ENCODE assay signal across 8 cellular contexts in the genomic region with DNA sequence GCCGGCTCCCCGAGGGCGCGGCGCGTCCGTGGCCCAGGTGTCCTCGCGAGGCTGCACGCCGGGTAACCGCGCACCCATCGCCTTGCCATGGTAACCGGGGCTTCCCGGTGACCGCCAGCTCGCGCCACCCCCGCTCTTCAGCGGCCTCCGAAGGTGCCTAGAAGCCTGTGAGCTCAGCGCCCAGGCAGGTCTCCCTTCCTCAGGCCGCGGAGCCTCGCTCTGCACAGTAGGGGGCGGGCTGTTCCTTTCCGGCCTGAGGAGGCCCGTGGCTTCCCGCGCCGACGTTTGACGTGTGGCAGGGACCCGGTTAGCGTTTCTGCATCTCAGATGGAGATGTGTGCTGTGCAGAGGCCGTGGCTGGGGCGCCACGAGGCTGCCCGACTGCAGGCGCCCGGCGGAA.
DNase-seq lines count a peak whose midpoint lies in the region; ATAC-seq, FAIRE-seq and TF ChIP-seq lines count a peak whose summit lies in the region.

No MANE protein-coding gene starts in this region.

- H3K27me3 Mint-ChIP-seq in GM23338 (ENCODE audit: insufficient read depth, low read depth, poor library complexity) = peaks cover 13% of the 10 kb centered on the region
- peaks cover 2% of the 10 kb centered on the region; the same call in 1 of the 2 replicates for H3K27me3 Mint-ChIP-seq in WTC11 (ENCODE audit: low read depth)

- peak overlapping the region; percentile 78; the same call in 1 of the 2 replicates for H2AFZ ChIP-seq in GM23338
- H2AFZ ChIP-seq in H1 (ENCODE audit: low read length) = peak overlapping the region; percentile 65; the same call in 1 of the 2 replicates

- no peak overlapping the region for H3K4ac ChIP-seq in H1 (replicated peaks; ENCODE audit: insufficient read length, low read depth, low read length)

- peaks cover 34% of the 10 kb centered on the region for H3K36me3 Mint-ChIP-seq in GM23338 (ENCODE audit: low read depth)
- H3K36me3 Mint-ChIP-seq in WTC11 = peaks cover 18% of the 10 kb centered on the region

- TF ChIP-seq EP300 in H1 (IDR thresholded peaks at IDR 0.05; ENCODE audit: borderline replicate concordance in 1 of 2, low read depth in 2 of 2, low read length in 2 of 2) = no peak

- no peak overlapping the region for H3K18ac ChIP-seq in H1 (ENCODE audit: extremely low read depth, low read length)

- no peak overlapping the region for H3K23ac ChIP-seq in H1 (ENCODE audit: insufficient read length)

- H2BK5ac ChIP-seq in H1 (ENCODE audit: low read depth, low read length) = no peak overlapping the region

- WGBS in H1 (ENCODE audit: extremely low coverage in 1 of 2, insufficient coverage in 1 of 2, insufficient read length in 1 of 2, insufficient replicate concordance in 2 of 2, low coverage in 1 of 2, low lambda C conversion rate in 2 of 2, missing lambda C conversion rate in 1 of 2), 2 experiments = 35% methylated on average over 29 of the region's 43 CpGs; no CpG with 5 or more reads in 1 of the 2 experiments

- POLR2A ChIA-PET in WTC11 (lab: Charles Lee) (no interaction called here), H1 (lab: Charles Lee; ENCODE audit: partially characterized antibody) (no interaction called here)

- H4K8ac ChIP-seq in H1 (ENCODE audit: extremely low read depth, insufficient read depth, low read length) = peak overlapping the region; percentile 57; the same call in 1 of the 2 replicates

- H3F3A ChIP-seq in GM23338 (replicated peaks; ENCODE audit: low read depth) = no peaks in the 10 kb centered on the region

- H3K79me1 ChIP-seq in H1 (ENCODE audit: low read depth, low read length) = no peaks in the 10 kb centered on the region

- H3K79me2 ChIP-seq in GM23338 (replicated peaks; ENCODE audit: insufficient read depth) (no peaks in the 10 kb centered on the region), H1 (ENCODE audit: control insufficient read depth in 1 of 2, insufficient read depth in 2 of 2, low read length in 2 of 2) (no peaks in the 10 kb centered on the region)

- H3K4me1 Mint-ChIP-seq in GM23338 = no peaks in the 10 kb centered on the region
- H3K4me1 Mint-ChIP-seq in WTC11 = peaks cover 20% of the 10 kb centered on the region

- no peak overlapping the region for H3K27ac Mint-ChIP-seq in GM23338
- H3K27ac Mint-ChIP-seq in WTC11 = no peak overlapping the region

- no peak for TF ChIP-seq POLR2A in H1 (IDR thresholded peaks at IDR 0.05; ENCODE audit: control extremely low read depth in 1 of 2, low read depth in 2 of 2, low read length in 2 of 2)
- TF ChIP-seq POLR2A in gastrocnemius medialis (IDR thresholded peaks at IDR 0.05) = no peak

- H4K5ac ChIP-seq in H1 (ENCODE audit: insufficient read length, low read depth, low read length) = no peak overlapping the region

- H3K4me3 Mint-ChIP-seq in GM23338 = no peak overlapping the region
- H3K4me3 Mint-ChIP-seq in WTC11 = no peak overlapping the region

- H3K27me3 ChIP-seq in GM23338 (ENCODE audit: insufficient read depth) (no peaks in the 10 kb centered on the region), H1 (replicated peaks in 1 of 4; ENCODE audit: control insufficient read depth in 3 of 4, extremely low read depth in 1 of 4, insufficient read depth in 3 of 4, low read length in 3 of 4) (no peaks in the 10 kb centered on the region; a peak in 1 of 7 replicates), gastrocnemius medialis (no peaks in the 10 kb centered on the region)

- H3K36me3 ChIP-seq in GM23338 (ENCODE audit: insufficient read depth) (no peaks in the 10 kb centered on the region), H1 (ENCODE audit: control insufficient read depth in 2 of 4, insufficient read depth in 4 of 4, low read length in 3 of 4) (no peaks in the 10 kb centered on the region), gastrocnemius medialis (no peaks in the 10 kb centered on the region)

- peak; percentile 53 to 63 for TF ChIP-seq RAD21 in H1 (IDR thresholded peaks at IDR 0.05 in 1 of 2, conservative IDR thresholded peaks at IDR 0.05 in 1 of 2; ENCODE audit: low read depth in 2 of 2, low read length in 2 of 2)

- DNase-seq in GM23338 (ENCODE audit: low spot score) (peak; percentile 81), WTC11 (ENCODE audit: low spot score) (peak; percentile 72), H1 (ENCODE audit: low read depth in 1 of 2, low spot score in 2 of 2) (peak; percentile 39 to 82), gastrocnemius medialis (no peak), pons (ENCODE audit: low spot score) (no peak), GM19239 (ENCODE audit: insufficient read length, low spot score) (no peak)
- DNase-seq in stimulated activated CD4-positive, alpha-beta T cell treated with anti-CD3 and anti-CD28 coated beads, Interleukin-12 subunit alpha, Interleukin-12 subunit beta, amount 100 ng/mL, for 4 hours = peak; percentile 48

- TF ChIP-seq CTCF in GM23338 (conservative IDR thresholded peaks at IDR 0.05; ENCODE audit: low read depth in 2 of 2) (peak; percentile 35 to 66), WTC11 (IDR thresholded peaks at IDR 0.05) (no peak), H1 (IDR thresholded peaks at IDR 0.05; ENCODE audit: control extremely low read depth in 1 of 3, insufficient read depth in 1 of 3, low read depth in 1 of 3, low read length in 3 of 3) (peak; percentile 40 to 70 (median 66); a peak in 3 of 4 replicates), gastrocnemius medialis (IDR thresholded peaks at IDR 0.05 in 4 of 5, conservative IDR thresholded peaks at IDR 0.05 in 1 of 5) (no peak)

- H3K9me3 ChIP-seq in H1 (ENCODE audit: insufficient read depth in 2 of 2, low read depth in 1 of 2, low read length in 1 of 2) (peaks cover 6% of the 10 kb centered on the region in 2 experiments; a peak in 1 of 4 replicates), gastrocnemius medialis (peaks cover 0 to 6% (median 0%) of the 10 kb centered on the region in 3 donors)

- ATAC-seq in GM23338 (peak; percentile 50), WTC11 (peak; percentile 41), gastrocnemius medialis (no peak), SK-N-SH treated with all-trans-retinoic acid at 6 μM for 48 hours (no peak)

- no peak overlapping the region for H2BK120ac ChIP-seq in H1 (replicated peaks; ENCODE audit: low read depth, low read length)

- no peak overlapping the region for H2BK12ac ChIP-seq in H1 (ENCODE audit: low read depth, low read length)

- in situ Hi-C loops in gastrocnemius medialis (cut with MboI; ENCODE audit: low sequenced_read_pairs in 4 of 4) = loop anchor here in 1 of 4 donors (10.0 kb wide), 1 partner anchor 279 kb away; no protein-coding TSS in a partner anchor

- H2BK15ac ChIP-seq in H1 (ENCODE audit: low read length) = no peak overlapping the region

- H3K9ac ChIP-seq in H1 (replicated peaks in 1 of 4; ENCODE audit: extremely low read depth in 1 of 4, low read depth in 3 of 4, low read length in 3 of 4) = no peak overlapping the region

- no peak overlapping the region for H4K91ac ChIP-seq in H1 (replicated peaks; ENCODE audit: insufficient read length, low read length)

- FAIRE-seq in H1 (lab: Jason Lieb, UNC) = no peak
- no peak for FAIRE-seq in GM19239 (lab: Jason Lieb, UNC)

- CTCF ChIA-PET in WTC11 (lab: Charles Lee) = interaction anchor here (0.6 to 1.1 kb wide), 8 partner anchors 13 to 171 kb away, joined by 3 to 6 read pairs (median 3); a partner anchor contains a TSS
- CTCF ChIA-PET in H1 (lab: Charles Lee; ENCODE audit: partially characterized antibody) = interaction anchor here (0.7 to 1.6 kb wide), 8 partner anchors 13 to 185 kb away, joined by 3 to 9 read pairs (median 3); no protein-coding TSS in a partner anchor

- H3K9me3 Mint-ChIP-seq in GM23338 (peaks cover 84% of the 10 kb centered on the region), WTC11 (peaks cover 32% of the 10 kb centered on the region)

- no peak overlapping the region for H3K27ac ChIP-seq in GM23338 (ENCODE audit: low read depth)
- no peak overlapping the region for H3K27ac ChIP-seq in H1 (ENCODE audit: low read depth, low read length)
- H3K27ac ChIP-seq in gastrocnemius medialis = no peak overlapping the region

- no peak overlapping the region for H3K14ac ChIP-seq in H1 (ENCODE audit: insufficient read length)

- intact Hi-C loops in gastrocnemius medialis (cut with DNase I; ENCODE audit: low total_unique reads) = no loop called here

- H3K4me3 ChIP-seq in GM23338 (peak overlapping the region; percentile 41; the same call in 1 of the 2 replicates), H1 (ENCODE audit: extremely low read depth in 1 of 4, insufficient read depth in 2 of 4, low read depth in 3 of 4, low read length in 4 of 4) (peak overlapping the region in 2 of 4 experiments; percentile 5 to 45; a peak in 3 of 8 replicates), gastrocnemius medialis (no peak overlapping the region)

- no peaks in the 10 kb centered on the region for H3K23me2 ChIP-seq in H1 (ENCODE audit: low read depth, low read length)

- H2BK20ac ChIP-seq in H1 (ENCODE audit: low read length) = no peak overlapping the region

- H4K20me1 ChIP-seq in GM23338 (replicated peaks; ENCODE audit: insufficient read depth) (no peaks in the 10 kb centered on the region), H1 (replicated peaks in 1 of 2; ENCODE audit: control insufficient read depth in 1 of 2, insufficient read depth in 2 of 2, low read length in 2 of 2) (peaks cover 0 to 1% of the 10 kb centered on the region in 2 experiments)

- no peak overlapping the region for H2AK5ac ChIP-seq in H1 (ENCODE audit: low read depth, low read length)

- H3K9me2 ChIP-seq in GM23338 (ENCODE audit: insufficient read depth) = no peaks in the 10 kb centered on the region

- H3K4me2 ChIP-seq in GM23338 (peak overlapping the region; percentile 51; the same call in 1 of the 2 replicates), H1 (ENCODE audit: insufficient read depth in 1 of 2, low read depth in 2 of 2, low read length in 2 of 2) (peak overlapping the region; percentile 32 to 50; a peak in 3 of 4 replicates)

- no peak overlapping the region for H3K56ac ChIP-seq in H1 (replicated peaks; ENCODE audit: insufficient read length, low read depth, low read length)

- no peaks in the 10 kb centered on the region for H3K4me1 ChIP-seq in GM23338 (ENCODE audit: insufficient read depth)
- peaks cover 0 to 6% (median 2%) of the 10 kb centered on the region in 4 experiments; a peak in 3 of 7 replicates for H3K4me1 ChIP-seq in H1 (replicated peaks in 1 of 4; ENCODE audit: control insufficient read depth in 3 of 4, insufficient read depth in 4 of 4, low read length in 3 of 4)
- peaks cover 0 to 4% of the 10 kb centered on the region in 2 donors for H3K4me1 ChIP-seq in gastrocnemius medialis

TF ChIP-seq in GM23338, 12 proteins besides CTCF, POLR2A, EP300 and RAD21 (continues in another document):
- TF ChIP-seq POLR2AphosphoS5 (IDR thresholded peaks at IDR 0.05; ENCODE audit: low read depth) (no peak), JUNB (IDR thresholded peaks at IDR 0.05; ENCODE audit: unreplicated experiment) (no peak)

TF ChIP-seq in WTC11, 78 proteins besides CTCF, POLR2A, EP300 and RAD21:
- TF ChIP-seq RORB (CRISPR knock-in tag; IDR thresholded peaks at IDR 0.05) = no peak
- peak; percentile 41; the same call in 1 of the 2 replicates for TF ChIP-seq ZNF423 (CRISPR knock-in tag; IDR thresholded peaks at IDR 0.05)

TF ChIP-seq in H1, 55 proteins besides CTCF, POLR2A, EP300 and RAD21 (continues in another document):
- TF ChIP-seq CTBP2 (IDR thresholded peaks at IDR 0.05; ENCODE audit: borderline replicate concordance, insufficient read depth, insufficient read length, low read length) = no peak

Comparison
In these comparisons a context has a peak if more than half of its experiments do, and no peak if none do; other contexts are left out.
1. ATAC-seq: peak in GM23338 (single experiment) and WTC11 (single experiment); none in gastrocnemius medialis (0 of 2) and SK-N-SH treated with all-trans-retinoic acid at 6 μM for 48 hours (single experiment).
2. DNase-seq: peak in GM23338 (single experiment), WTC11 (single experiment), H1 (2 of 2) and stimulated activated CD4-positive, alpha-beta T cell treated with anti-CD3 and anti-CD28 coated beads, Interleukin-12 subunit alpha, Interleukin-12 subunit beta, amount 100 ng/mL, for 4 hours (single experiment); none in gastrocnemius medialis (0 of 2), pons (single experiment) and GM19239 (single experiment).
3. CTCF ChIP-seq: peak in GM23338 (2 of 2) and H1 (3 of 3); none in WTC11 (single experiment) and gastrocnemius medialis (0 of 5).